ENCODE assay signal across 1 cellular context in the genomic region with DNA sequence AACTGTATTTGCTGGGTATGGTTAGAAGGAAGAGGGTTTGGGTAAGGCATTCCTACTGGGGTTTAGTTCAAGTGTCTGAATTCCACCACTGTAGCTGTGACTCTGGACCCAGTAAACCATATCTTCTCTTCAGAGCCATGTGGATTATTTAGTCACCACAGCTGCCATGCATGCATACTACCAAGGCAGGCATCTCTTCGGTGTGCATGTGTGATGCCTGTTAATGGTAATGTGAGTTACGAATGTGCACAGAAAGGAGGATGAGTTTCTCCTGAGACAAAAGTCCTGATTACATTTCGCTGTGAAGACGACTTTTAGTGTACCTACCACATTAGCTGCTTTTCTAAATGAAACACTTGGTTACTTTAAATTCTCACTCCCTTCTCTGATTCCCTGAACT.
TF ChIP-seq lines count a peak whose summit lies in the region.

No MANE protein-coding gene starts in this region.

TF ChIP-seq in GM23338, 12 proteins besides CTCF, POLR2A, EP300 and RAD21 (continued from another document):
- TF ChIP-seq, protein P1, sequence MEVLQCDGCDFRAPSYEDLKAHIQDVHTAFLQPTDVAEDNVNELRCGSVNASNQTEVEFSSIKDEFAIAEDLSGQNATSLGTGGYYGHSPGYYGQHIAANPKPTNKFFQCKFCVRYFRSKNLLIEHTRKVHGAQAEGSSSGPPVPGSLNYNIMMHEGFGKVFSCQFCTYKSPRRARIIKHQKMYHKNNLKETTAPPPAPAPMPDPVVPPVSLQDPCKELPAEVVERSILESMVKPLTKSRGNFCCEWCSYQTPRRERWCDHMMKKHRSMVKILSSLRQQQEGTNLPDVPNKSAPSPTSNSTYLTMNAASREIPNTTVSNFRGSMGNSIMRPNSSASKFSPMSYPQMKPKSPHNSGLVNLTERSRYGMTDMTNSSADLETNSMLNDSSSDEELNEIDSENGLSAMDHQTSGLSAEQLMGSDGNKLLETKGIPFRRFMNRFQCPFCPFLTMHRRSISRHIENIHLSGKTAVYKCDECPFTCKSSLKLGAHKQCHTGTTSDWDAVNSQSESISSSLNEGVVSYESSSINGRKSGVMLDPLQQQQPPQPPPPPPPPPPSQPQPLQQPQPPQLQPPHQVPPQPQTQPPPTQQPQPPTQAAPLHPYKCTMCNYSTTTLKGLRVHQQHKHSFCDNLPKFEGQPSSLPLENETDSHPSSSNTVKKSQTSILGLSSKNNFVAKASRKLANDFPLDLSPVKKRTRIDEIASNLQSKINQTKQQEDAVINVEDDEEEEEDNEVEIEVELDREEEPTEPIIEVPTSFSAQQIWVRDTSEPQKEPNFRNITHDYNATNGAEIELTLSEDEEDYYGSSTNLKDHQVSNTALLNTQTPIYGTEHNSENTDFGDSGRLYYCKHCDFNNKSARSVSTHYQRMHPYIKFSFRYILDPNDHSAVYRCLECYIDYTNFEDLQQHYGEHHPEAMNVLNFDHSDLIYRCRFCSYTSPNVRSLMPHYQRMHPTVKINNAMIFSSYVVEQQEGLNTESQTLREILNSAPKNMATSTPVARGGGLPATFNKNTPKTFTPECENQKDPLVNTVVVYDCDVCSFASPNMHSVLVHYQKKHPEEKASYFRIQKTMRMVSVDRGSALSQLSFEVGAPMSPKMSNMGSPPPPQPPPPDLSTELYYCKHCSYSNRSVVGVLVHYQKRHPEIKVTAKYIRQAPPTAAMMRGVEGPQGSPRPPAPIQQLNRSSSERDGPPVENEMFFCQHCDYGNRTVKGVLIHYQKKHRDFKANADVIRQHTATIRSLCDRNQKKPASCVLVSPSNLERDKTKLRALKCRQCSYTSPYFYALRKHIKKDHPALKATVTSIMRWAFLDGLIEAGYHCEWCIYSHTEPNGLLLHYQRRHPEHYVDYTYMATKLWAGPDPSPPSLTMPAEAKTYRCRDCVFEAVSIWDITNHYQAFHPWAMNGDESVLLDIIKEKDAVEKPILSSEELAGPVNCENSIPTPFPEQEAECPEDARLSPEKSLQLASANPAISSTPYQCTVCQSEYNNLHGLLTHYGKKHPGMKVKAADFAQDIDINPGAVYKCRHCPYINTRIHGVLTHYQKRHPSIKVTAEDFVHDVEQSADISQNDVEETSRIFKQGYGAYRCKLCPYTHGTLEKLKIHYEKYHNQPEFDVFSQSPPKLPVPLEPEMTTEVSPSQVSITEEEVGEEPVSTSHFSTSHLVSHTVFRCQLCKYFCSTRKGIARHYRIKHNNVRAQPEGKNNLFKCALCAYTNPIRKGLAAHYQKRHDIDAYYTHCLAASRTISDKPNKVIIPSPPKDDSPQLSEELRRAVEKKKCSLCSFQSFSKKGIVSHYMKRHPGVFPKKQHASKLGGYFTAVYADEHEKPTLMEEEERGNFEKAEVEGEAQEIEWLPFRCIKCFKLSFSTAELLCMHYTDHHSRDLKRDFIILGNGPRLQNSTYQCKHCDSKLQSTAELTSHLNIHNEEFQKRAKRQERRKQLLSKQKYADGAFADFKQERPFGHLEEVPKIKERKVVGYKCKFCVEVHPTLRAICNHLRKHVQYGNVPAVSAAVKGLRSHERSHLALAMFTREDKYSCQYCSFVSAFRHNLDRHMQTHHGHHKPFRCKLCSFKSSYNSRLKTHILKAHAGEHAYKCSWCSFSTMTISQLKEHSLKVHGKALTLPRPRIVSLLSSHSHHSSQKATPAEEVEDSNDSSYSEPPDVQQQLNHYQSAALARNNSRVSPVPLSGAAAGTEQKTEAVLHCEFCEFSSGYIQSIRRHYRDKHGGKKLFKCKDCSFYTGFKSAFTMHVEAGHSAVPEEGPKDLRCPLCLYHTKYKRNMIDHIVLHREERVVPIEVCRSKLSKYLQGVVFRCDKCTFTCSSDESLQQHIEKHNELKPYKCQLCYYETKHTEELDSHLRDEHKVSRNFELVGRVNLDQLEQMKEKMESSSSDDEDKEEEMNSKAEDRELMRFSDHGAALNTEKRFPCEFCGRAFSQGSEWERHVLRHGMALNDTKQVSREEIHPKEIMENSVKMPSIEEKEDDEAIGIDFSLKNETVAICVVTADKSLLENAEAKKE (CRISPR knock-in tag; IDR thresholded peaks at IDR 0.05) = no peak
- no peak for TF ChIP-seq POLR2AphosphoS5 (IDR thresholded peaks at IDR 0.05; ENCODE audit: low read depth)
- TF ChIP-seq STAT1 (IDR thresholded peaks at IDR 0.05; ENCODE audit: unreplicated experiment) = no peak
- TF ChIP-seq, protein P2, sequence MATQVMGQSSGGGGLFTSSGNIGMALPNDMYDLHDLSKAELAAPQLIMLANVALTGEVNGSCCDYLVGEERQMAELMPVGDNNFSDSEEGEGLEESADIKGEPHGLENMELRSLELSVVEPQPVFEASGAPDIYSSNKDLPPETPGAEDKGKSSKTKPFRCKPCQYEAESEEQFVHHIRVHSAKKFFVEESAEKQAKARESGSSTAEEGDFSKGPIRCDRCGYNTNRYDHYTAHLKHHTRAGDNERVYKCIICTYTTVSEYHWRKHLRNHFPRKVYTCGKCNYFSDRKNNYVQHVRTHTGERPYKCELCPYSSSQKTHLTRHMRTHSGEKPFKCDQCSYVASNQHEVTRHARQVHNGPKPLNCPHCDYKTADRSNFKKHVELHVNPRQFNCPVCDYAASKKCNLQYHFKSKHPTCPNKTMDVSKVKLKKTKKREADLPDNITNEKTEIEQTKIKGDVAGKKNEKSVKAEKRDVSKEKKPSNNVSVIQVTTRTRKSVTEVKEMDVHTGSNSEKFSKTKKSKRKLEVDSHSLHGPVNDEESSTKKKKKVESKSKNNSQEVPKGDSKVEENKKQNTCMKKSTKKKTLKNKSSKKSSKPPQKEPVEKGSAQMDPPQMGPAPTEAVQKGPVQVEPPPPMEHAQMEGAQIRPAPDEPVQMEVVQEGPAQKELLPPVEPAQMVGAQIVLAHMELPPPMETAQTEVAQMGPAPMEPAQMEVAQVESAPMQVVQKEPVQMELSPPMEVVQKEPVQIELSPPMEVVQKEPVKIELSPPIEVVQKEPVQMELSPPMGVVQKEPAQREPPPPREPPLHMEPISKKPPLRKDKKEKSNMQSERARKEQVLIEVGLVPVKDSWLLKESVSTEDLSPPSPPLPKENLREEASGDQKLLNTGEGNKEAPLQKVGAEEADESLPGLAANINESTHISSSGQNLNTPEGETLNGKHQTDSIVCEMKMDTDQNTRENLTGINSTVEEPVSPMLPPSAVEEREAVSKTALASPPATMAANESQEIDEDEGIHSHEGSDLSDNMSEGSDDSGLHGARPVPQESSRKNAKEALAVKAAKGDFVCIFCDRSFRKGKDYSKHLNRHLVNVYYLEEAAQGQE (IDR thresholded peaks at IDR 0.05; ENCODE audit: unreplicated experiment) = no peak
- TF ChIP-seq ZNF114 (CRISPR knock-in tag; IDR thresholded peaks at IDR 0.05) = no peak
- no peak for TF ChIP-seq EZH2phosphoT487 (IDR thresholded peaks at IDR 0.05; ENCODE audit: unreplicated experiment)
